ENCODE assay signal across 18 cellular contexts in genomic region chr2:31859959-31860358, GRCh38.
"Had no signal": no experiment of that assay in that cellular context is flagged by ENCODE, and none has a peak within 500 bp of the region (broad histone marks: within the 10 kb centered on the region; RNA-seq: fewer than 3 reads in every experiment).

No MANE protein-coding gene starts in this region.

- DNase-seq: effector memory CD8-positive, alpha-beta T cell; esophagus squamous epithelium; heart left ventricle; hippocampal formation; kidney glomerular epithelial cell; mammary epithelial cell; mucosa of descending colon; naive thymus-derived CD8-positive, alpha-beta T cell; posterior cingulate gyrus; sigmoid colon; stimulated activated CD4-positive, alpha-beta T cell treated with anti-CD3 and anti-CD28 coated beads, Interleukin-2, amount 100 ng/mL, for 24 hours; stimulated activated CD4-positive, alpha-beta T cell treated with anti-CD3 and anti-CD28 coated beads, Interleukin-4, amount 100 ng/mL, for 4 hours; stimulated activated naive B cell treated with anti-CD40 and anti-IgM and Interleukin-4, amounts not matched to agents 10 μg/mL and 1 μg/mL and 100 μg/mL, for 72 hours; stomach; substantia nigra had no signal

- H3K4me3 ChIP-seq: esophagus squamous epithelium, heart left ventricle, mucosa of descending colon, sigmoid colon, skin epidermis, stomach, thoracic aorta had no signal

- H3K27ac ChIP-seq: esophagus squamous epithelium, heart left ventricle, sigmoid colon, skin epidermis, stomach, thoracic aorta had no signal

- H3K27me3 ChIP-seq: esophagus squamous epithelium, heart left ventricle, sigmoid colon, stomach had no signal

- ATAC-seq: effector memory CD8-positive, alpha-beta T cell; heart left ventricle; left lobe of liver; mucosa of descending colon; naive thymus-derived CD8-positive, alpha-beta T cell; stimulated activated naive B cell treated with anti-CD40 and anti-IgM and Interleukin-4, amounts not matched to agents 10 μg/mL and 1 μg/mL and 100 μg/mL, for 72 hours had no signal

- H3K4me1 ChIP-seq: esophagus squamous epithelium, heart left ventricle, sigmoid colon, stomach had no signal

- H3K9me3 ChIP-seq: esophagus squamous epithelium, heart left ventricle, mucosa of descending colon, sigmoid colon, stomach, thoracic aorta had no signal

- H3K36me3 ChIP-seq: sigmoid colon, thoracic aorta had no signal
